Comparison of ENCODE assay signal across 16 cellular contexts in the genomic region with DNA sequence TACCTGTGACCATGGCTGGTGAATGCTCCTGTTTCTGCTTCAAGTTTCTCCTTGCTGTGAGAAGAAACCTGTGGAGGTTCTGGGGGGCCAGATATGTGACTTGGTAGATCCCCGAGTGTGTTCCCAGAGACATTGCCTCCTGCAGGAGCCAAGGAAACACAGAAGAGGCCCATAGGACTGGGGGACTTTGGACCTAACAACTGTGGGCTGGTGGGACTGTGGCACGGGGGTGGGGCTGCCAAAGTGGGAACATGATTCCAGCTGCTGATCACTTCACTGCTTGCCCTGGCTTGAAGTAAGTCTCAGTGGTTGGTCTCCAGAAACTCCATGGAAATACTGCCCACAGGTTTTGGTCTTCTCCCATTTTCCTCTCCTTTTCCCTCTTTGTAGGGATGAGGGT. TPM values are rescaled to one million over a fixed set of nuclear protein-coding genes. Genes with fewer than 3 reads are reported as not detected.
DNase-seq lines count a peak whose midpoint lies in the region; ATAC-seq, FAIRE-seq and TF ChIP-seq lines count a peak whose summit lies in the region.
"Had no signal": no experiment of that assay in that cellular context is flagged by ENCODE, and none has a peak within 500 bp of the region (broad histone marks: within the 10 kb centered on the region; RNA-seq: fewer than 3 reads in every experiment).

No MANE protein-coding gene starts in this region.

- no peaks in the 10 kb centered on the region for H3K9me3 ChIP-seq in Peyer's patch
- no peaks in the 10 kb centered on the region for H3K9me3 ChIP-seq in muscle layer of duodenum (ENCODE audit: control insufficient read depth in 1 of 2, low read length in 2 of 2)
- no peaks in the 10 kb centered on the region for H3K9me3 ChIP-seq in suprapubic skin
- no peaks in the 10 kb centered on the region for H3K9me3 ChIP-seq in ovary
- H3K9me3 ChIP-seq: MG63 had no signal

- H3K4me3 ChIP-seq in Peyer's patch = no peak overlapping the region
- no peak overlapping the region for H3K4me3 ChIP-seq in dorsolateral prefrontal cortex
- H3K4me3 ChIP-seq in muscle layer of duodenum (ENCODE audit: low read depth in 1 of 2, low read length in 2 of 2) = no peak overlapping the region
- H3K4me3 ChIP-seq in suprapubic skin = no peak overlapping the region
- no peak overlapping the region for H3K4me3 ChIP-seq in ovary
- H3K4me3 ChIP-seq: MG63 had no signal

- H3K4me1 ChIP-seq in Peyer's patch (peaks cover 3 to 62% (median 9%) of the 10 kb centered on the region in 4 donors), muscle layer of duodenum (ENCODE audit: control insufficient read depth in 1 of 2, insufficient read depth in 2 of 2, low read length in 2 of 2) (peaks cover 29 to 44% of the 10 kb centered on the region in 2 donors), suprapubic skin (peaks cover 55% of the 10 kb centered on the region), ovary (ENCODE audit: insufficient read depth) (peaks cover 16% of the 10 kb centered on the region)

- TF ChIP-seq POLR2A in Peyer's patch (IDR thresholded peaks at IDR 0.05) = no peak
- TF ChIP-seq POLR2A in suprapubic skin (IDR thresholded peaks at IDR 0.05) = no peak
- TF ChIP-seq POLR2A in H54 (IDR thresholded peaks at IDR 0.05; ENCODE audit: low read depth, low read length) = no peak
- no peak for TF ChIP-seq POLR2A in ovary (IDR thresholded peaks at IDR 0.05)

- ATAC-seq in HG02840 (IDR thresholded peaks at IDR 0.05; ENCODE audit: low FRiP score, unreplicated experiment) = no peak

- WGBS in suprapubic skin = 94% methylated on average over 2 of the region's 2 CpGs
- WGBS in ovary, 3 donors = 80 to 87% (median 83%) methylated on average over 2 of the region's 2 CpGs

- H3K27ac ChIP-seq in Peyer's patch (peak overlapping the region; percentile 55 to 93 (median 69)), dorsolateral prefrontal cortex (peak overlapping the region in 55 of 59 donors; percentile 2 to 91 (median 75)), muscle layer of duodenum (ENCODE audit: low read length) (peak overlapping the region; percentile 85), suprapubic skin (peak overlapping the region; percentile 79), ovary (peak overlapping the region in 1 of 2 donors; percentile 83)
- H3K27ac ChIP-seq: VCaP had no signal

- no peak for FAIRE-seq in frontal cortex (lab: Jason Lieb, UNC)
- FAIRE-seq in H54 (lab: Jason Lieb, UNC) = no peak

- DNase-seq in Peyer's patch (peak in 1 of 3 donors; percentile 60), dorsolateral prefrontal cortex (no peak), suprapubic skin (ENCODE audit: low spot score in 2 of 2) (no peak), frontal cortex (ENCODE audit: low spot score in 2 of 2) (no peak), H54 (ENCODE audit: insufficient read length, low spot score) (no peak), ovary (no peak)
- DNase-seq: activated CD8-positive, alpha-beta memory T cell treated with anti-CD3 and anti-CD28 coated beads for 24 hours; activated effector memory CD4-positive, alpha-beta T cell treated with Interleukin-2 at 50 U/mL for 16 hours; MG63; NCI-H2107; NCI-H774; stimulated activated CD4-positive, alpha-beta T cell treated with anti-CD3 and anti-CD28 coated beads, Interleukin-2, amount 100 ng/mL, for 48 hours; SW 1271 had no signal

- TF ChIP-seq EP300 in suprapubic skin (IDR thresholded peaks at IDR 0.05) (no peak), ovary (IDR thresholded peaks at IDR 0.05) (no peak)

- no peak for TF ChIP-seq CTCF in Peyer's patch (IDR thresholded peaks at IDR 0.05)
- TF ChIP-seq CTCF in dorsolateral prefrontal cortex (IDR thresholded peaks at IDR 0.05 in 54 of 56, conservative IDR thresholded peaks at IDR 0.05 in 2 of 56; ENCODE audit: low read depth in 1 of 56, partially characterized antibody in 56 of 56) = no peak
- TF ChIP-seq CTCF in suprapubic skin (IDR thresholded peaks at IDR 0.05) = no peak
- TF ChIP-seq CTCF in ovary (IDR thresholded peaks at IDR 0.05) = no peak

- no peaks in the 10 kb centered on the region for H3K36me3 ChIP-seq in Peyer's patch
- no peaks in the 10 kb centered on the region for H3K36me3 ChIP-seq in muscle layer of duodenum (ENCODE audit: control insufficient read depth in 1 of 2, insufficient read depth in 2 of 2, low read length in 2 of 2)
- H3K36me3 ChIP-seq in suprapubic skin = no peaks in the 10 kb centered on the region
- H3K36me3 ChIP-seq in ovary = no peaks in the 10 kb centered on the region
- H3K36me3 ChIP-seq: MG63 had no signal

- H3K27me3 ChIP-seq in Peyer's patch = no peaks in the 10 kb centered on the region
- no peaks in the 10 kb centered on the region for H3K27me3 ChIP-seq in dorsolateral prefrontal cortex
- H3K27me3 ChIP-seq in muscle layer of duodenum (ENCODE audit: low read depth, low read length) = no peaks in the 10 kb centered on the region
- H3K27me3 ChIP-seq in suprapubic skin = no peaks in the 10 kb centered on the region
- H3K27me3 ChIP-seq in ovary = no peaks in the 10 kb centered on the region
- H3K27me3 ChIP-seq: MG63 had no signal

- intact Hi-C loops in dorsolateral prefrontal cortex (cut with DNase I) (no loop called here), ovary (cut with DNase I) (loop anchor here in 1 of 4 donors (10.0 kb wide), 1 partner anchor 101 kb away; the partner anchor contains the start of gene MYBPC3)

RNA-seq across cellular contexts. Expression of gene NR1H3, which starts 4.1 kb away (rescaled TPM):
- total RNA-seq in Peyer's patch (100 to 1,000 TPM in 3 of 4 donors, 10 to 100 TPM in 1; 95.8 to 152 (median 123) TPM), dorsolateral prefrontal cortex (10 to 100 TPM; 12.9 to 37.0 (median 21.7) TPM), suprapubic skin (10 to 100 TPM; 17.5 to 27.0 (median 25.0) TPM), frontal cortex (8.2 TPM), ovary (10 to 100 TPM; 19.4 to 39.7 (median 29.0) TPM)
- 10 to 100 TPM; 18.0 to 27.0 TPM for polyA plus RNA-seq in ovary

RNA-seq across cellular contexts. Expression of gene ACP2, which starts 5.0 kb away (rescaled TPM):
- 100 to 1,000 TPM in 3 of 4 donors, 10 to 100 TPM in 1; 30.5 to 131 (median 112) TPM for total RNA-seq in Peyer's patch
- 10 to 100 TPM; 23.3 to 58.3 (median 37.1) TPM for total RNA-seq in dorsolateral prefrontal cortex
- total RNA-seq in suprapubic skin = 10 to 100 TPM; 22.9 to 28.0 (median 24.6) TPM
- total RNA-seq in frontal cortex = 21.2 TPM
- 10 to 100 TPM; 15.1 to 25.5 (median 18.7) TPM for total RNA-seq in ovary
- 10 to 100 TPM; 14.7 to 20.1 TPM for polyA plus RNA-seq in ovary

RNA-seq across cellular contexts. Expression of gene MADD, which starts 16.3 kb away (rescaled TPM):
- total RNA-seq in Peyer's patch = 10 to 100 TPM; 47.8 to 83.2 (median 72.9) TPM
- total RNA-seq in dorsolateral prefrontal cortex = 100 to 1,000 TPM; 149 to 312 (median 228) TPM
- total RNA-seq in suprapubic skin = 10 to 100 TPM; 47.1 to 91.1 (median 71.3) TPM
- 53.8 TPM for total RNA-seq in frontal cortex
- 10 to 100 TPM; 29.7 to 53.5 (median 40.1) TPM for total RNA-seq in ovary
- 10 to 100 TPM; 20.3 to 35.4 TPM for polyA plus RNA-seq in ovary

RNA-seq across cellular contexts. Expression of gene DDB2, which starts 38.9 kb away (rescaled TPM):
- total RNA-seq in Peyer's patch (10 to 100 TPM; 20.7 to 40.4 (median 33.6) TPM), dorsolateral prefrontal cortex (10 to 100 TPM in 118 of 120 experiments, 1 to 10 TPM in 2; 7.0 to 40.6 (median 19.7) TPM), suprapubic skin (100 to 1,000 TPM in 1 of 4 donors, 10 to 100 TPM in 3; 53.4 to 193 (median 71.8) TPM), frontal cortex (8.2 TPM), ovary (10 to 100 TPM; 20.0 to 34.7 (median 25.8) TPM)
- 10 to 100 TPM; 21.1 to 40.6 TPM for polyA plus RNA-seq in ovary
